1 cellular context compared by ENCODE assay signal in the genomic region with DNA sequence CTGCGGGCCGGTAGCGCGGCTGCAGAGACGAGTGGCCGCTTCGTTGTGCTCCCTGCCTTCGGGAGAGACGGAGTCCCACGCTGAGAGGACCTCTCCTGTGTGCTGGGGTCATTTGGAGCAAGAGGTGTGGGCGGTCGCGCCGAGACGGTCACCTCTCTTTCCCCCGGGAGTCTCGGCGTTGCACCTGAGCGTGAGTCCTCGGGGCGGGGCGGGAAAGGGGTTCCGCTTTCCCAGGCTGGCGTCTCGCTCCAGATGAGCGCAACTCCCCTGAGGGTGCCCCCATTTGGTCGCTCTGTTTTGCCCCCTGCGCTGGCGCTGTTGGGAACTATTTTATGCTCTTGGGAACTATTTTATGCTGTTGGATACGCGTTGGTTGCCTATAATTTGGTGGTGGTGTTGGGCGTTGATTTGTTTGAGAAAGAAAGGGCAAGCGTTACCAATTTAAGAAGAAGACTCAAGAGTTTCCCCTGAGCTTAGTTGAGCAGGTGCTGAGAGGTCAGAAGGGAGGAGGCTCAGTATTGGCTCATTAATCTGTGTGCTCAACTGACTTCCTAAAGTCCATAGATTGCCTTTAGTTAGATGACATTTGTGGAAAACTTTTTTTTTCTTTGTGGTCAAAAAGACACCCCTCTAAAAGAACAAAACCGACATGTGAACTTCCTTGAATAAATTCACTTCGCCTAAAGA.
TF ChIP-seq lines count a peak whose summit lies in the region.

No MANE protein-coding gene starts in this region.

TF ChIP-seq in GM23338, 12 proteins besides CTCF, POLR2A, EP300 and RAD21 (continued from another document):
- TF ChIP-seq, protein P1, sequence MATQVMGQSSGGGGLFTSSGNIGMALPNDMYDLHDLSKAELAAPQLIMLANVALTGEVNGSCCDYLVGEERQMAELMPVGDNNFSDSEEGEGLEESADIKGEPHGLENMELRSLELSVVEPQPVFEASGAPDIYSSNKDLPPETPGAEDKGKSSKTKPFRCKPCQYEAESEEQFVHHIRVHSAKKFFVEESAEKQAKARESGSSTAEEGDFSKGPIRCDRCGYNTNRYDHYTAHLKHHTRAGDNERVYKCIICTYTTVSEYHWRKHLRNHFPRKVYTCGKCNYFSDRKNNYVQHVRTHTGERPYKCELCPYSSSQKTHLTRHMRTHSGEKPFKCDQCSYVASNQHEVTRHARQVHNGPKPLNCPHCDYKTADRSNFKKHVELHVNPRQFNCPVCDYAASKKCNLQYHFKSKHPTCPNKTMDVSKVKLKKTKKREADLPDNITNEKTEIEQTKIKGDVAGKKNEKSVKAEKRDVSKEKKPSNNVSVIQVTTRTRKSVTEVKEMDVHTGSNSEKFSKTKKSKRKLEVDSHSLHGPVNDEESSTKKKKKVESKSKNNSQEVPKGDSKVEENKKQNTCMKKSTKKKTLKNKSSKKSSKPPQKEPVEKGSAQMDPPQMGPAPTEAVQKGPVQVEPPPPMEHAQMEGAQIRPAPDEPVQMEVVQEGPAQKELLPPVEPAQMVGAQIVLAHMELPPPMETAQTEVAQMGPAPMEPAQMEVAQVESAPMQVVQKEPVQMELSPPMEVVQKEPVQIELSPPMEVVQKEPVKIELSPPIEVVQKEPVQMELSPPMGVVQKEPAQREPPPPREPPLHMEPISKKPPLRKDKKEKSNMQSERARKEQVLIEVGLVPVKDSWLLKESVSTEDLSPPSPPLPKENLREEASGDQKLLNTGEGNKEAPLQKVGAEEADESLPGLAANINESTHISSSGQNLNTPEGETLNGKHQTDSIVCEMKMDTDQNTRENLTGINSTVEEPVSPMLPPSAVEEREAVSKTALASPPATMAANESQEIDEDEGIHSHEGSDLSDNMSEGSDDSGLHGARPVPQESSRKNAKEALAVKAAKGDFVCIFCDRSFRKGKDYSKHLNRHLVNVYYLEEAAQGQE (IDR thresholded peaks at IDR 0.05; ENCODE audit: unreplicated experiment): no peak
- TF ChIP-seq JUNB (IDR thresholded peaks at IDR 0.05; ENCODE audit: unreplicated experiment): no peak
- TF ChIP-seq POLR2AphosphoS5 (IDR thresholded peaks at IDR 0.05; ENCODE audit: low read depth): no peak
- TF ChIP-seq CREB1 (CRISPR knock-in tag; IDR thresholded peaks at IDR 0.05; ENCODE audit: low read depth): no peak
